Comparison of ENCODE assay signal across 8 cellular contexts in the genomic region with DNA sequence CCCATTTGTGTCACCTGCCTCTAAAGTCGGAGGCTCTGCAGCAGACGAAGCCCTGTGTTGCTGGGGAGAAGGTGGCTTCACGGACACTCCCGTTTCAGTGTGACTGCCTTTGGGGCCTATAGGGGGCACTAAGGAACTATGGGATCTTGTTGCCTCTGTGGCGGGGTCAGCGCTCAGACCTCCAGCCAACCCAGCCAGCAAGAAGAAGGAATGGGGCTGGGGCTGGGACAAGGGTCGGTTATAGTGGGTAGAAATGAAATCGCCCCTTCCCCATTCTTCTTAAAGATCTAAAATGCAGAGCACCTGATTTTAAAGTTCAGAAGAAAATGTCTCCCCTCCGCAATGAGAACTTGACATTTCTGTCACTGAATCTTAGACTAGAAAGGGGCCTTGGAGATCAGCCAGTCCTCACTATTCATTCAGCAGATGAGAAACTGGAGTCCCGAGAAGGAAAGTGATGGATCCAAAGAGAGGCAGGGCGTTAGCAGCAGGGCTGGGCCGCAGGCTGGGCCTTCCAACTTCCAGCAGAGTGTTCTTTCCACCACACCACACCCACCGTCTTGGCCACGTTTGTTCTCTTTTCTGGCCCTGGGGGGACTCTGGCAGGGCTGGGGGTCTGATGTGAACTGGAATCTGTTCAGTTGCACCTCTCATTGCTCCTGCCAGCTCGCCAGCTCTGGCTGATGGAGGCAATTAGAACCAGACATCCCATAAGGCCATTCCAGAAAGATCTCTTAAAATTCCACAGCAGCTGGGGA.
DNase-seq lines count a peak whose midpoint lies in the region; ATAC-seq and TF ChIP-seq lines count a peak whose summit lies in the region.

No MANE protein-coding gene starts in this region.

- H3K27me3 ChIP-seq in PC-9 (ENCODE audit: insufficient read depth, low read depth) (no peaks in the 10 kb centered on the region), dorsolateral prefrontal cortex (peaks cover 0 to 11% (median 0%) of the 10 kb centered on the region in 45 donors)

- H3K79me2 ChIP-seq in PC-9 (ENCODE audit: low read depth): no peaks in the 10 kb centered on the region

- POLR2A ChIA-PET in PC-9 (lab: Charles Lee; ENCODE audit: unreplicated experiment): no interaction called here

- no peak overlapping the region for H3K27ac Mint-ChIP-seq in memory B cell

- H3K9me2 ChIP-seq in PC-9 (ENCODE audit: insufficient read depth): no peaks in the 10 kb centered on the region

- H3K36me3 ChIP-seq in PC-9 (ENCODE audit: low read depth): no peaks in the 10 kb centered on the region

- BruUV-seq in PC-9 (replicated peaks; lab: Mats Ljungman, UMichigan): no TSS peak

- H3K9me3 Mint-ChIP-seq in memory B cell: no peaks in the 10 kb centered on the region

- CTCF ChIA-PET in PC-9 (lab: Charles Lee): interaction anchor here (0.6 kb wide), 1 partner anchor 240 kb away, joined by 7 read pairs; no protein-coding TSS in a partner anchor

- no peak overlapping the region for H2AFZ ChIP-seq in PC-9

- no peak overlapping the region for H3K4me2 ChIP-seq in PC-9

- H3K36me3 Mint-ChIP-seq in memory B cell: no peaks in the 10 kb centered on the region

- no peak overlapping the region for H3K27ac ChIP-seq in PC-9
- peak overlapping the region in 3 of 59 donors; percentile 8 to 31 (median 21) for H3K27ac ChIP-seq in dorsolateral prefrontal cortex

- ATAC-seq in GM19452 (IDR thresholded peaks at IDR 0.05; ENCODE audit: unreplicated experiment) (peak; percentile 71), memory B cell (ENCODE audit: low read depth) (peak; percentile 98), GM21737 (IDR thresholded peaks at IDR 0.05; ENCODE audit: unreplicated experiment) (no peak)

- H3F3A ChIP-seq in PC-9 (ENCODE audit: insufficient read depth, low read depth): peaks cover 42% of the 10 kb centered on the region

- H3K9me3 ChIP-seq in PC-9 (ENCODE audit: insufficient read depth, low read depth): no peaks in the 10 kb centered on the region

- H4K20me1 ChIP-seq in PC-9 (ENCODE audit: insufficient read depth): no peaks in the 10 kb centered on the region

- H3K4me1 Mint-ChIP-seq in memory B cell: peaks cover 6% of the 10 kb centered on the region

- TF ChIP-seq CTCF in PC-9 (conservative IDR thresholded peaks at IDR 0.05) (peak; percentile 43; the same call in 1 of the 2 replicates), dorsolateral prefrontal cortex (IDR thresholded peaks at IDR 0.05 in 54 of 56, conservative IDR thresholded peaks at IDR 0.05 in 2 of 56; ENCODE audit: low read depth in 1 of 56, partially characterized antibody in 56 of 56) (peak; percentile 20 to 88 (median 75))

- H3K4me1 ChIP-seq in PC-9 (replicated peaks; ENCODE audit: insufficient read depth): peaks cover 47% of the 10 kb centered on the region

- H3K4me3 ChIP-seq in PC-9 (no peak overlapping the region), dorsolateral prefrontal cortex (no peak overlapping the region)

- H3K4me3 Mint-ChIP-seq in memory B cell: no peak overlapping the region

- intact Hi-C loops in PC-9 (cut with micrococcal nuclease; ENCODE audit: unreplicated experiment): loop anchor here (1.0 to 10.0 kb wide), 2 partner anchors 84 to 186 kb away; no protein-coding TSS in a partner anchor
- intact Hi-C loops in dorsolateral prefrontal cortex (cut with DNase I): loop anchor here (2.0 to 10.0 kb wide), 4 partner anchors 348 to 616 kb away; a partner anchor contains a TSS

- DNase-seq in DMS 273 (lab: John Stamatoyannopoulos, UW; ENCODE audit: unreplicated experiment) (peak; percentile 86), HT-29 (ENCODE audit: low spot score) (peak; percentile 84), PC-9 (peak in 1 of 2 experiments; percentile 55), dorsolateral prefrontal cortex (peak in 9 of 10 donors; percentile 7 to 68 (median 51)), memory B cell (ENCODE audit: low spot score in 2 of 2) (peak; percentile 47 to 53), ureter (ENCODE audit: low spot score) (peak; percentile 62)

- H3K27me3 Mint-ChIP-seq in memory B cell: peaks cover 11% of the 10 kb centered on the region
